ENCODE assay signal across 1 cellular context in the genomic region with DNA sequence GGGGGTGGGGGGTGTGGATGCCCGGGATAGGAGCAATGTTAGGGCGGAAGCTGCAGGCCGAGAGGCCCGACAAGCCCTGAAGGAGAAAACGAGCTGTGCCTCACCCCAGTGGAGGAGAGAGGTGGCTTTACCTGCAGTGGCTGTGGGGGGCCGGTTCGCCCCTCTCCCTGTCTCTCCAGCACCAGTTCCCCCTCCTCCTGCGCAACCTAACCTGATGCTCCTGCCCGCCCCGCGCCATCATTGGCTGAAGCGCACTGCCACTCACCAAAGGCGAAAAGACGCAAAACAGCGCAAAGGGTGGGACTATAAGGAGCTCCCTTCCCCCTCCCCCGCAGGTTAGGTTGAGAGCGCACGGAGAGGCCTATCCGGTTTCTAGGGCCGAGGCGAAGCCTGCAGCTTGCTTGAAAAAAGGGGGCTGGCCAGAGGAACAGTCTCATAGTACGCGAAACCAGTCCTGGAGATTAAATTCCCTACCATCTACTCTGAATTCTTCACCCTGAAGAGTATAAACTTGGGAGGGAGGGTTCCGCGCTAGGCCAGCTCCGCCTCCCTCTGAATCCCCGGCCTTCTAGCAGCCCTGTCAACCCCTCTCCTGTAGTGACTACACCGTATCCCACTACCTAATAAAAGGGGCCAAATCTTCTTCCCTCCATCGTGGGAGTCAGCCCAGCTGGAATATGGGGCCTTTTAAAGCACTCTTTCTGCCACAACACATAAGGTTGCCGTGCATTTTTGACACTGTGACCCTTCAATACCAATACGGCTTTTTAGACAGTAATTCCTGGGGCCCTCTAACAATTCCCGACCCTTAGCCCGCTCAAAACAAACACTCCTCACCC.
TF ChIP-seq lines count a peak whose summit lies in the region.

No MANE protein-coding gene starts in this region.

TF ChIP-seq in GM12878, 131 proteins besides CTCF, POLR2A, EP300 and RAD21 (continued from another document):
- TF ChIP-seq CUX1 (IDR thresholded peaks at IDR 0.05; ENCODE audit: insufficient replicate concordance, low read depth, low read length) (no peak), CREM (IDR thresholded peaks at IDR 0.05; ENCODE audit: low read depth) (peak; percentile 85), IKZF1 (conservative IDR thresholded peaks at IDR 0.05) (no peak; the same call in 1 of the 2 replicates), IRF3 (IDR thresholded peaks at IDR 0.05) (peak; percentile 88), PRDM15 (CRISPR knock-in tag; IDR thresholded peaks at IDR 0.05) (no peak), IKZF2 (IDR thresholded peaks at IDR 0.05) (0 out of 4 replicates have a peak, but pooled peaks of 1 of the 2 experiments have one; percentile 17), KLF5 (IDR thresholded peaks at IDR 0.05; ENCODE audit: partially characterized antibody) (peak; percentile 63), POLR2AphosphoS2 (IDR thresholded peaks at IDR 0.05; ENCODE audit: low read depth, low read length) (peak; percentile 97), RELA (IDR thresholded peaks at IDR 0.05; ENCODE audit: borderline replicate concordance, partially characterized antibody) (peak; percentile 48), TARDBP (IDR thresholded peaks at IDR 0.05; ENCODE audit: borderline replicate concordance) (peak; percentile 60; the same call in 1 of the 2 replicates), NFIC (IDR thresholded peaks at IDR 0.05; ENCODE audit: low read depth, low read length) (no peak; the same call in 1 of the 2 replicates), GABPA (IDR thresholded peaks at IDR 0.05; ENCODE audit: low read depth) (0 out of 2 replicates have a peak, but pooled peaks have one; percentile 67), KDM1A (IDR thresholded peaks at IDR 0.05; ENCODE audit: borderline replicate concordance) (no peak), DPF2 (IDR thresholded peaks at IDR 0.05) (peak; percentile 97), HSF1 (IDR thresholded peaks at IDR 0.05; ENCODE audit: low read depth, low read length) (no peak), HDGF (IDR thresholded peaks at IDR 0.05) (no peak), CHD4 (IDR thresholded peaks at IDR 0.05) (no peak), SP1 (IDR thresholded peaks at IDR 0.05; ENCODE audit: low read depth, low read length) (peak; percentile 97), NFYA (IDR thresholded peaks at IDR 0.05; ENCODE audit: borderline replicate concordance, low read depth, low read length) (peak; percentile 96), ZNF622 (IDR thresholded peaks at IDR 0.05) (peak; percentile 100), CHD1 (IDR thresholded peaks at IDR 0.05; ENCODE audit: low read depth, low read length) (no peak), CHD2 (IDR thresholded peaks at IDR 0.05; ENCODE audit: borderline replicate concordance, low read depth, low read length) (peak; percentile 98), BCL11A (IDR thresholded peaks at IDR 0.05; ENCODE audit: low read depth, low read length) (peak; percentile 36), NR2C2 (IDR thresholded peaks at IDR 0.05; ENCODE audit: borderline replicate concordance, control insufficient read depth, insufficient read length, low read depth) (no peak), ZNF217 (IDR thresholded peaks at IDR 0.05) (no peak), ZNF274 (IDR thresholded peaks at IDR 0.05; ENCODE audit: insufficient read depth, insufficient read length) (no peak), YY1 (IDR thresholded peaks at IDR 0.05; ENCODE audit: low read depth, low read length) (peak; percentile 89)
- TF ChIP-seq, protein P1, sequence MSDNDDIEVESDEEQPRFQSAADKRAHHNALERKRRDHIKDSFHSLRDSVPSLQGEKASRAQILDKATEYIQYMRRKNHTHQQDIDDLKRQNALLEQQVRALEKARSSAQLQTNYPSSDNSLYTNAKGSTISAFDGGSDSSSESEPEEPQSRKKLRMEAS (IDR thresholded peaks at IDR 0.05; ENCODE audit: low read depth, low read length), result no peak; the same call in 1 of the 2 replicates
- TF ChIP-seq, protein P2, sequence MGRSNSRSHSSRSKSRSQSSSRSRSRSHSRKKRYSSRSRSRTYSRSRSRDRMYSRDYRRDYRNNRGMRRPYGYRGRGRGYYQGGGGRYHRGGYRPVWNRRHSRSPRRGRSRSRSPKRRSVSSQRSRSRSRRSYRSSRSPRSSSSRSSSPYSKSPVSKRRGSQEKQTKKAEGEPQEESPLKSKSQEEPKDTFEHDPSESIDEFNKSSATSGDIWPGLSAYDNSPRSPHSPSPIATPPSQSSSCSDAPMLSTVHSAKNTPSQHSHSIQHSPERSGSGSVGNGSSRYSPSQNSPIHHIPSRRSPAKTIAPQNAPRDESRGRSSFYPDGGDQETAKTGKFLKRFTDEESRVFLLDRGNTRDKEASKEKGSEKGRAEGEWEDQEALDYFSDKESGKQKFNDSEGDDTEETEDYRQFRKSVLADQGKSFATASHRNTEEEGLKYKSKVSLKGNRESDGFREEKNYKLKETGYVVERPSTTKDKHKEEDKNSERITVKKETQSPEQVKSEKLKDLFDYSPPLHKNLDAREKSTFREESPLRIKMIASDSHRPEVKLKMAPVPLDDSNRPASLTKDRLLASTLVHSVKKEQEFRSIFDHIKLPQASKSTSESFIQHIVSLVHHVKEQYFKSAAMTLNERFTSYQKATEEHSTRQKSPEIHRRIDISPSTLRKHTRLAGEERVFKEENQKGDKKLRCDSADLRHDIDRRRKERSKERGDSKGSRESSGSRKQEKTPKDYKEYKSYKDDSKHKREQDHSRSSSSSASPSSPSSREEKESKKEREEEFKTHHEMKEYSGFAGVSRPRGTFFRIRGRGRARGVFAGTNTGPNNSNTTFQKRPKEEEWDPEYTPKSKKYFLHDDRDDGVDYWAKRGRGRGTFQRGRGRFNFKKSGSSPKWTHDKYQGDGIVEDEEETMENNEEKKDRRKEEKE (IDR thresholded peaks at IDR 0.05), result no peak
